Comparison of ENCODE assay signal across 1 cellular context in genomic region chr2:28751102-28751955, GRCh38.
A peak's percentile ranks its signal among the peaks of the same experiment; 100 is the strongest.
TF ChIP-seq lines count a peak whose summit lies in the region.

TSS of gene PPP1CB (plus strand) at chr2:28751830. CDS start at chr2:28752125, 295 bp downstream.

TF ChIP-seq in GM12878, 131 proteins besides CTCF, POLR2A, EP300 and RAD21 (continued from another document):
- TF ChIP-seq ESRRA (IDR thresholded peaks at IDR 0.05; ENCODE audit: low read length) = no peak
- no peak for TF ChIP-seq IRF4 (IDR thresholded peaks at IDR 0.05; ENCODE audit: low read depth, low read length)
- peak; percentile 77 for TF ChIP-seq CHD2 (IDR thresholded peaks at IDR 0.05; ENCODE audit: borderline replicate concordance, low read depth, low read length)
- TF ChIP-seq RAD51 (IDR thresholded peaks at IDR 0.05) = no peak
- no peak for TF ChIP-seq FOS (IDR thresholded peaks at IDR 0.05; ENCODE audit: borderline replicate concordance, extremely low read depth, insufficient read length)
- no peak for TF ChIP-seq KLF5 (IDR thresholded peaks at IDR 0.05; ENCODE audit: partially characterized antibody)
- peak; percentile 64 for TF ChIP-seq SMAD1 (IDR thresholded peaks at IDR 0.05; ENCODE audit: low read depth, partially characterized antibody)
- TF ChIP-seq CREM (IDR thresholded peaks at IDR 0.05; ENCODE audit: low read depth) = peak; percentile 81
- peak; percentile 41 for TF ChIP-seq MAX (IDR thresholded peaks at IDR 0.05; ENCODE audit: low read depth, low read length)
- TF ChIP-seq CBX3 (IDR thresholded peaks at IDR 0.05; ENCODE audit: borderline replicate concordance, low read depth) = no peak
- TF ChIP-seq EZH2 (IDR thresholded peaks at IDR 0.05; ENCODE audit: borderline replicate concordance, control insufficient read depth, low read depth, low read length) = no peak
TF ChIP-seq in GM12878: peak in this region for 50.
